ENCODE assay signal across 1 cellular context in the genomic region with DNA sequence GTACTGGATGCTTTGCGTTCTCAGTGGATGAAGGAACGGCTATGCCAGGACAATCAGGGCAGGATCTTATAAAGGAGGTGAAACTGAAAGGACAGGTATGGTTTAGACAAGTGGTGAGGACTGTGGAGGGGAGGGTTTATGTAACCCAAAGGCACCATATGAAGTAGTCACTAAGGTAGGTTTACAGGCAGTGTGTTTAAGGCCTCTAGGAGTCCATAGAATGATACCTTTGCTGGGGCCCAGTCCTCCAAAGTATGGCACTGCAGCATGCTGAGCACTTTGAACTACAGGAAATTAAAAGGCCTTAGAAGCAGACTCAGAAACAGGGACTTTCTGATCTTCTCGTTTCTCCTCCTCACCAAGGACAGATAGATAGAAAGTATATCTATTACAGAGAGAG.
TF ChIP-seq lines count a peak whose summit lies in the region.

No MANE protein-coding gene starts in this region.

TF ChIP-seq in H1, 55 proteins besides CTCF, POLR2A, EP300 and RAD21:
- no peak for TF ChIP-seq TBP (IDR thresholded peaks at IDR 0.05; ENCODE audit: low read depth, low read length)
- no peak for TF ChIP-seq KDM5A (IDR thresholded peaks at IDR 0.05; ENCODE audit: low read length)
- no peak for TF ChIP-seq EZH2 (IDR thresholded peaks at IDR 0.05; ENCODE audit: low read depth, low read length, severe bottlenecking)
- no peak for TF ChIP-seq GTF2F1 (IDR thresholded peaks at IDR 0.05; ENCODE audit: borderline replicate concordance, low read depth, low read length)
- no peak for TF ChIP-seq TAF1 (IDR thresholded peaks at IDR 0.05; ENCODE audit: low read depth, low read length)
- no peak for TF ChIP-seq KDM4A (IDR thresholded peaks at IDR 0.05; ENCODE audit: low read depth, low read length, severe bottlenecking)
